In the genomic region with DNA sequence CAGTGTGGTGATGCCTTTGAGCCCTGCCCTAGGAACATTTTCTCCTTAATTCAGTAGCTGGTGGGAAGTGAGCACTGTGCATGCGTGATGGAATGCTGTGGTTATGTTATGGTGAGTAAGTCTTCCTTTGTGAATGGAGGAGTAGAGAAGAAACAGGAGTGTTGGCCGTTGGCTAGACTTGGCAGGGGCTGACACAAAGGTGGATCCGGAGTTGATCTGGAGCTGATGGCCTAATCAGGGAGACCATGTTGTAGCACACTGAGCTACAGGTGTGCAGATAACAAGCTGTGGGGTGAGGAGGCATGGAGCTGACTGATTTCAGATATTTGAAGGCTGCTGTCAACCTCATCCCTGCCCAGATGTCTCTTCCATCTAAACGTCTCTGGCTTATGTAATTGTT, we compare ENCODE assay signal across 18 cellular contexts.
DNase-seq lines count a peak whose midpoint lies in the region; ATAC-seq and TF ChIP-seq lines count a peak whose summit lies in the region.
"Had no signal": no experiment of that assay in that cellular context is flagged by ENCODE, and none has a peak within 500 bp of the region (broad histone marks: within the 10 kb centered on the region; RNA-seq: fewer than 3 reads in every experiment).

No MANE protein-coding gene starts in this region.

- H3K9ac ChIP-seq in IMR-90 (ENCODE audit: low read depth, low read length): no peak overlapping the region

- peak overlapping the region; percentile 96 for H3K14ac ChIP-seq in IMR-90 (replicated peaks; ENCODE audit: low read depth, low read length)

- H3K79me1 ChIP-seq in IMR-90 (ENCODE audit: low read depth in 1 of 2, low read length in 2 of 2): peaks cover 25 to 72% of the 10 kb centered on the region in 2 experiments; a peak in 3 of 4 replicates

- peak overlapping the region; percentile 49 for H3K27ac ChIP-seq in IMR-90 (ENCODE audit: insufficient read depth, low read length)
- H3K27ac ChIP-seq in CD4-positive, alpha-beta memory T cell (ENCODE audit: low read depth, low read length): no peak overlapping the region
- H3K27ac ChIP-seq: upper lobe of left lung had no signal

- H3K27ac Mint-ChIP-seq in CD4-positive, alpha-beta memory T cell: peak overlapping the region in 1 of 7 donors; percentile 57
- H3K27ac Mint-ChIP-seq: activated CD4-positive, alpha-beta T cell treated with anti-CD3 and anti-CD28 coated beads, Interleukin-2, amount 10 ng/mL, durations not matched to agents 7 days and 5 days; activated T-helper 1 cell treated with anti-CD3 and anti-CD28 coated beads, Interleukin-12 subunit alpha, Interleukin-12 subunit beta, Interleukin-2, Interleukin-4 antibody, amounts not matched to agents 30 ng/mL and 10 ng/mL and 1 ng/mL, durations not matched to agents 14 hours and 24 hours and 36 hours; IgD-negative memory B cell had no signal

- peak; percentile 24 for TF ChIP-seq RAD21 in IMR-90 (IDR thresholded peaks at IDR 0.05; ENCODE audit: low read length)

- BruUV-seq in IMR-90 (replicated peaks; lab: Mats Ljungman, UMichigan): no TSS peak

- peak overlapping the region; percentile 59; the same call in 1 of the 2 replicates for H3K4me2 ChIP-seq in IMR-90 (ENCODE audit: low read depth, low read length)

- H3K23ac ChIP-seq in IMR-90 (ENCODE audit: low read depth, low read length): peak overlapping the region; percentile 98

- H3K18ac ChIP-seq in IMR-90 (ENCODE audit: low read depth, low read length): peak overlapping the region; percentile 96

- dilution Hi-C loops in IMR-90 (cut with HindIII; ENCODE audit: low sequenced_read_pairs, unreplicated experiment): no loop called here

- DNase-seq in BJ (ENCODE audit: low read depth) (peak; percentile 34), IMR-90 (peak; percentile 97), astrocyte of the spinal cord (ENCODE audit: low read depth, low spot score) (peak; percentile 63), kidney tubule cell (ENCODE audit: low spot score) (peak; percentile 41), SKM-1 treated with dmso at 0.1 percent for 144 hours (lab: John Stamatoyannopoulos, UW; ENCODE audit: unreplicated experiment) (no peak), activated gamma-delta T cell treated with Interleukin-2 at 50 U/mL for 16 hours (no peak)
- DNase-seq in CD4-positive, alpha-beta memory T cell: no peak
- DNase-seq: activated CD4-positive, alpha-beta T cell treated with anti-CD3 and anti-CD28 coated beads, Interleukin-2, amount 10 ng/mL, durations not matched to agents 7 days and 5 days; effector memory CD8-positive, alpha-beta T cell; head of caudate nucleus; left colon; NCI-H1417; NCI-H446 treated with DMSO at 0.1 percent for 48 hours; upper lobe of left lung had no signal

- TF ChIP-seq POLR2A in IMR-90 (IDR thresholded peaks at IDR 0.05; ENCODE audit: low read depth, low read length): no peak; the same call in 1 of the 2 replicates

- peaks cover 35% of the 10 kb centered on the region for H3K9me1 ChIP-seq in IMR-90 (ENCODE audit: insufficient read depth, low read length)

- H3K27me3 ChIP-seq in BJ (ENCODE audit: control insufficient read depth, insufficient read depth, low read length) (no peaks in the 10 kb centered on the region), IMR-90 (ENCODE audit: control insufficient read depth, insufficient read depth, low read length) (no peaks in the 10 kb centered on the region)
- H3K27me3 ChIP-seq in CD4-positive, alpha-beta memory T cell (ENCODE audit: insufficient read depth, low read length): no peaks in the 10 kb centered on the region
- H3K27me3 ChIP-seq: ascending aorta, upper lobe of left lung had no signal

- no peaks in the 10 kb centered on the region for H3K27me3 Mint-ChIP-seq in CD4-positive, alpha-beta memory T cell
- H3K27me3 Mint-ChIP-seq: activated CD4-positive, alpha-beta T cell treated with anti-CD3 and anti-CD28 coated beads, Interleukin-2, amount 10 ng/mL, durations not matched to agents 7 days and 5 days; effector memory CD8-positive, alpha-beta T cell; IgD-negative memory B cell had no signal

- WGBS in IMR-90 (ENCODE audit: extremely low coverage in 2 of 2, insufficient read length in 1 of 2), 2 experiments: 0% methylated on average over 2 of the region's 4 CpGs; no CpG with 5 or more reads in 1 of the 2 experiments

- peak overlapping the region; percentile 14 to 88 for H4K8ac ChIP-seq in IMR-90 (ENCODE audit: low read depth in 2 of 2, low read length in 2 of 2)

- ATAC-seq in IMR-90 (ENCODE audit: low read depth) (peak; percentile 38), HG03378 (IDR thresholded peaks at IDR 0.05; ENCODE audit: unreplicated experiment) (no peak)
- ATAC-seq: effector memory CD8-positive, alpha-beta T cell; left colon had no signal

- peak overlapping the region; percentile 97 for H2BK20ac ChIP-seq in IMR-90 (ENCODE audit: low read depth, low read length)

- intact Hi-C loops in IMR-90 (cut with micrococcal nuclease): loop anchor here (10.0 kb wide), 1 partner anchor 46 kb away; no protein-coding TSS in a partner anchor
- intact Hi-C loops in CD4-positive, alpha-beta memory T cell (cut with micrococcal nuclease): no loop called here

- peak overlapping the region; percentile 97; the same call in 2 of the 3 replicates for H2BK15ac ChIP-seq in IMR-90 (ENCODE audit: low read depth, low read length)

- peak overlapping the region; percentile 94 for H4K91ac ChIP-seq in IMR-90 (ENCODE audit: insufficient read depth, low read depth, low read length)

- no peaks in the 10 kb centered on the region for H3K9me3 Mint-ChIP-seq in CD4-positive, alpha-beta memory T cell
- H3K9me3 Mint-ChIP-seq: activated CD4-positive, alpha-beta T cell treated with anti-CD3 and anti-CD28 coated beads, Interleukin-2, amount 10 ng/mL, durations not matched to agents 7 days and 5 days; activated T-helper 1 cell treated with anti-CD3 and anti-CD28 coated beads, Interleukin-12 subunit alpha, Interleukin-12 subunit beta, Interleukin-2, Interleukin-4 antibody, amounts not matched to agents 30 ng/mL and 10 ng/mL and 1 ng/mL, durations not matched to agents 14 hours and 24 hours and 36 hours; effector memory CD8-positive, alpha-beta T cell; IgD-negative memory B cell had no signal

- H3K56ac ChIP-seq in IMR-90 (ENCODE audit: extremely low read depth, insufficient read depth, low read length): 0 out of 2 replicates have a peak overlapping the region, but pooled peaks have one; percentile 33

- H3K4me3 Mint-ChIP-seq in CD4-positive, alpha-beta memory T cell: no peak overlapping the region
- H3K4me3 Mint-ChIP-seq: activated CD4-positive, alpha-beta T cell treated with anti-CD3 and anti-CD28 coated beads, Interleukin-2, amount 10 ng/mL, durations not matched to agents 7 days and 5 days; activated T-helper 1 cell treated with anti-CD3 and anti-CD28 coated beads, Interleukin-12 subunit alpha, Interleukin-12 subunit beta, Interleukin-2, Interleukin-4 antibody, amounts not matched to agents 30 ng/mL and 10 ng/mL and 1 ng/mL, durations not matched to agents 14 hours and 24 hours and 36 hours; effector memory CD8-positive, alpha-beta T cell; IgD-negative memory B cell had no signal

- H2AK5ac ChIP-seq in IMR-90 (ENCODE audit: low read depth, low read length): peak overlapping the region; percentile 99

- H4K20me1 ChIP-seq in IMR-90 (ENCODE audit: insufficient read depth, low read length): no peaks in the 10 kb centered on the region

- peak overlapping the region; percentile 96 for H3K4ac ChIP-seq in IMR-90 (ENCODE audit: low read depth, low read length)

- peaks cover 0 to 3% (median 0%) of the 10 kb centered on the region in 4 donors for H3K4me1 Mint-ChIP-seq in CD4-positive, alpha-beta memory T cell
- H3K4me1 Mint-ChIP-seq: activated CD4-positive, alpha-beta T cell treated with anti-CD3 and anti-CD28 coated beads, Interleukin-2, amount 10 ng/mL, durations not matched to agents 7 days and 5 days had no signal

- peaks cover 47% of the 10 kb centered on the region for H3K4me1 ChIP-seq in IMR-90 (ENCODE audit: control insufficient read depth, insufficient read depth, low read length)
- no peaks in the 10 kb centered on the region for H3K4me1 ChIP-seq in CD4-positive, alpha-beta memory T cell (ENCODE audit: insufficient read depth, low read length)
- H3K4me1 ChIP-seq: upper lobe of left lung had no signal

- CTCF ChIA-PET in BJ (lab: Yijun Ruan, JAX) (interaction anchor here (1.0 to 1.4 kb wide), 2 partner anchors 123 to 124 kb away, joined by 3 read pairs; a partner anchor contains a TSS), IMR-90 (lab: Yijun Ruan, JAX) (interaction anchor here (0.7 kb wide), 1 partner anchor 232 kb away, joined by 3 read pairs; no protein-coding TSS in a partner anchor)
- CTCF ChIA-PET in CD4-positive, alpha-beta memory T cell (lab: Charles Lee; ENCODE audit: partially characterized antibody): no interaction called here

- no peaks in the 10 kb centered on the region for H3K36me3 Mint-ChIP-seq in CD4-positive, alpha-beta memory T cell

- peak overlapping the region; percentile 98 for H2BK120ac ChIP-seq in IMR-90 (ENCODE audit: low read depth, low read length)

- H3K4me3 ChIP-seq in BJ (ENCODE audit: low read depth, low read length) (no peak overlapping the region), IMR-90 (ENCODE audit: insufficient read depth, low read depth, low read length) (no peak overlapping the region), astrocyte of the spinal cord (ENCODE audit: low read depth, low read length) (no peak overlapping the region)
- no peak overlapping the region for H3K4me3 ChIP-seq in CD4-positive, alpha-beta memory T cell (ENCODE audit: low read length in 2 of 2)
- H3K4me3 ChIP-seq: ascending aorta, upper lobe of left lung had no signal

- TF ChIP-seq CTCF in BJ (IDR thresholded peaks at IDR 0.05; ENCODE audit: insufficient read depth, low read depth, low read length): no peak
- no peak for TF ChIP-seq CTCF in IMR-90 (conservative IDR thresholded peaks at IDR 0.05; ENCODE audit: low read depth, low read length)
- TF ChIP-seq CTCF in astrocyte of the spinal cord (IDR thresholded peaks at IDR 0.05; ENCODE audit: low read depth, low read length): no peak

- peak overlapping the region; percentile 96 for H2BK5ac ChIP-seq in IMR-90 (ENCODE audit: low read depth, low read length, poor library complexity, severe bottlenecking)

- no peaks in the 10 kb centered on the region for H3K9me3 ChIP-seq in IMR-90 (ENCODE audit: control insufficient read depth, insufficient read depth, low read length)
- no peaks in the 10 kb centered on the region for H3K9me3 ChIP-seq in CD4-positive, alpha-beta memory T cell (ENCODE audit: control insufficient read depth in 1 of 2, low read length in 2 of 2)
- H3K9me3 ChIP-seq: ascending aorta, upper lobe of left lung had no signal

- H2AK9ac ChIP-seq in IMR-90 (replicated peaks; ENCODE audit: low read depth, low read length, poor library complexity): peak overlapping the region; percentile 48

- in situ Hi-C loops in IMR-90 (cut with MboI; ENCODE audit: low sequenced_read_pairs): loop anchor here (5.0 kb wide), 1 partner anchor 48 kb away; no protein-coding TSS in a partner anchor
- in situ Hi-C loops in astrocyte of the spinal cord (cut with HindIII; ENCODE audit: low sequenced_read_pairs): no loop called here

- H2AFZ ChIP-seq in IMR-90 (replicated peaks; ENCODE audit: low read length, poor library complexity): peak overlapping the region; percentile 68

- POLR2A ChIA-PET in BJ (lab: Charles Lee): no interaction called here
- POLR2A ChIA-PET in IMR-90 (lab: Charles Lee; ENCODE audit: unreplicated experiment): no interaction called here
- POLR2A ChIA-PET in CD4-positive, alpha-beta memory T cell (lab: Charles Lee; ENCODE audit: partially characterized antibody): interaction anchor here (1.6 kb wide), 1 partner anchor 122 kb away, joined by 3 read pairs; a partner anchor contains a TSS

- H4K5ac ChIP-seq in IMR-90 (ENCODE audit: low read depth, low read length): peak overlapping the region; percentile 79

- no peaks in the 10 kb centered on the region for H3K36me3 ChIP-seq in BJ (ENCODE audit: control insufficient read depth, insufficient read depth, low read length)
- no peaks in the 10 kb centered on the region for H3K36me3 ChIP-seq in IMR-90 (ENCODE audit: control insufficient read depth, insufficient read depth, low read length)
- no peaks in the 10 kb centered on the region for H3K36me3 ChIP-seq in CD4-positive, alpha-beta memory T cell (ENCODE audit: insufficient read depth, low read length)
- H3K36me3 ChIP-seq: ascending aorta, upper lobe of left lung had no signal

Comparison
In these comparisons a context has a peak if more than half of its experiments do, and no peak if none do; other contexts are left out.
1. DNase-seq: peak in BJ (single experiment), IMR-90 (single experiment), astrocyte of the spinal cord (single experiment) and kidney tubule cell (single experiment); none in SKM-1 treated with dmso at 0.1 percent for 144 hours (single experiment), CD4-positive, alpha-beta memory T cell (0 of 5) and activated gamma-delta T cell treated with Interleukin-2 at 50 U/mL for 16 hours (single experiment).